In the genomic region with DNA sequence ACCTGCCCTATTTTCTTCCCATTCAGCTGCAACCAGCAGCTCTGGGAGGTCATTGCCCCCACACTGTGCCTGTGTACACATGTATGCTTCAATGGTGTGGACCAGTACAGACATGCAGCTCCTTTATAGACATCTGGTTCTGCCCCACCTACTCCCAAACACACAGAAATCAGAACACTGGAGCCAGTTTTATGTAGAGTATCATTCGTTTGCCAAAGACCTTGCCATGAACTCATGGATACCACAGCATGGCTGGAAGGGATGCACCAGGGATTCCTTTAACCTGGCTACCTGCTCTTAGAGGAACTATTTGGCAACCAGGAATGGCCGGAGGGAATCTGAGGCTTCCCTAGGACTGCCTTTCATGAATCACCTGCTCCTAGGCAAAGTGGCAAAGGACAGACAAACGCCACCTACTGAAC, we compare ENCODE assay signal across 15 cellular contexts.
DNase-seq lines count a peak whose midpoint lies in the region; ATAC-seq and TF ChIP-seq lines count a peak whose summit lies in the region.
"Had no signal": no experiment of that assay in that cellular context is flagged by ENCODE, and none has a peak within 500 bp of the region (broad histone marks: within the 10 kb centered on the region; RNA-seq: fewer than 3 reads in every experiment).

No MANE protein-coding gene starts in this region.

- DNase-seq in HPDE6-E6E7 (ENCODE audit: extremely low spot score) (peak; percentile 61), left lobe of liver (ENCODE audit: low spot score) (no peak), stomach (no peak), RPMI8226 (no peak), NCI-H524 (lab: John Stamatoyannopoulos, UW) (no peak)
- DNase-seq: activated naive CD8-positive, alpha-beta T cell treated with anti-CD3 and anti-CD28 coated beads, Interleukin-2, amount 10 ng/mL, durations not matched to agents 7 days and 5 days; dorsolateral prefrontal cortex; hippocampal formation; KBM-7; NCI-H2107; nucleus accumbens had no signal

- H3K9me3 ChIP-seq in stomach = no peaks in the 10 kb centered on the region
- H3K9me3 ChIP-seq: HAP-1 had no signal

- H3K27ac ChIP-seq in VCaP = peak overlapping the region; percentile 95; the same call in 1 of the 2 replicates
- H3K27ac ChIP-seq in stomach = peak overlapping the region in 3 of 5 donors; percentile 16 to 87 (median 41)

- no peak for TF ChIP-seq EP300 in stomach (IDR thresholded peaks at IDR 0.05)

- no peak overlapping the region for H3K4me3 ChIP-seq in stomach
- H3K4me3 ChIP-seq: dorsolateral prefrontal cortex, HAP-1 had no signal

- H3K27me3 ChIP-seq in stomach = no peaks in the 10 kb centered on the region
- H3K27me3 ChIP-seq: dorsolateral prefrontal cortex had no signal

- H3K36me3 ChIP-seq in stomach = no peaks in the 10 kb centered on the region
- H3K36me3 ChIP-seq: HAP-1 had no signal

- TF ChIP-seq POLR2A in stomach (IDR thresholded peaks at IDR 0.05) = no peak

- ATAC-seq in left lobe of liver (peak; percentile 56), GM21825 (IDR thresholded peaks at IDR 0.05; ENCODE audit: unreplicated experiment) (no peak)
- ATAC-seq: Right ventricle myocardium inferior had no signal

- TF ChIP-seq CTCF in VCaP (conservative IDR thresholded peaks at IDR 0.05) (no peak), stomach (IDR thresholded peaks at IDR 0.05) (no peak)

- H3K4me1 ChIP-seq in stomach = peaks cover 47 to 94% (median 72%) of the 10 kb centered on the region in 4 donors

- intact Hi-C loops in stomach (cut with DNase I; ENCODE audit: low total_unique reads) = no loop called here

- WGBS in stomach, 5 donors = 74 to 87% (median 84%) methylated on average over 3 of the region's 3 CpGs
